Comparison of ENCODE assay signal across 8 cellular contexts in genomic region chr3:127598841-127599570, GRCh38. TPM values are rescaled to one million over a fixed set of nuclear protein-coding genes. Genes with fewer than 3 reads are reported as not detected.
DNase-seq lines count a peak whose midpoint lies in the region; ATAC-seq, FAIRE-seq and TF ChIP-seq lines count a peak whose summit lies in the region.

No MANE protein-coding gene starts in this region.

- peaks cover 11% of the 10 kb centered on the region for H3K4me1 Mint-ChIP-seq in activated T-cell treated with anti-CD3 and anti-CD28 coated beads, Interleukin-2, amount 50 U/mL, for 4 hours (ENCODE audit: low read depth)
- peaks cover 45% of the 10 kb centered on the region for H3K4me1 Mint-ChIP-seq in activated T-helper 1 cell treated with anti-CD3 and anti-CD28 coated beads, Interleukin-12 subunit alpha, Interleukin-12 subunit beta, Interleukin-2, Interleukin-4 antibody, amounts not matched to agents 30 ng/mL and 10 ng/mL and 1 ng/mL, durations not matched to agents 14 hours and 24 hours and 36 hours (ENCODE audit: low read depth)

- H3K9me3 Mint-ChIP-seq in activated T-cell treated with anti-CD3 and anti-CD28 coated beads, Interleukin-2, amount 50 U/mL, for 4 hours: no peaks in the 10 kb centered on the region
- H3K9me3 Mint-ChIP-seq in activated T-helper 1 cell treated with anti-CD3 and anti-CD28 coated beads, Interleukin-12 subunit alpha, Interleukin-12 subunit beta, Interleukin-2, Interleukin-4 antibody, amounts not matched to agents 30 ng/mL and 10 ng/mL and 1 ng/mL, durations not matched to agents 14 hours and 24 hours and 36 hours: no peaks in the 10 kb centered on the region

- no peak for TF ChIP-seq POLR2A in transverse colon (IDR thresholded peaks at IDR 0.05)

- H3K36me3 ChIP-seq in kidney (ENCODE audit: control insufficient read depth in 1 of 2, insufficient read depth in 2 of 2, low read length in 2 of 2): no peaks in the 10 kb centered on the region
- H3K36me3 ChIP-seq in transverse colon: no peaks in the 10 kb centered on the region

- H3K36me3 Mint-ChIP-seq in activated T-cell treated with anti-CD3 and anti-CD28 coated beads, Interleukin-2, amount 50 U/mL, for 4 hours (ENCODE audit: insufficient read depth): peaks cover 17% of the 10 kb centered on the region
- H3K36me3 Mint-ChIP-seq in activated T-helper 1 cell treated with anti-CD3 and anti-CD28 coated beads, Interleukin-12 subunit alpha, Interleukin-12 subunit beta, Interleukin-2, Interleukin-4 antibody, amounts not matched to agents 30 ng/mL and 10 ng/mL and 1 ng/mL, durations not matched to agents 14 hours and 24 hours and 36 hours (ENCODE audit: low read depth): peaks cover 27% of the 10 kb centered on the region

- no peak for TF ChIP-seq EP300 in transverse colon (IDR thresholded peaks at IDR 0.05; ENCODE audit: low read depth)

- H3K9ac ChIP-seq in kidney (ENCODE audit: low read length in 2 of 2): peak overlapping the region in 1 of 2 donors; percentile 58

- DNase-seq in activated T-cell treated with anti-CD3 and anti-CD28 coated beads, Interleukin-2, amount 50 U/mL, for 4 hours: no peak
- DNase-seq in activated T-cell treated with anti-CD3 and anti-CD28 coated beads for 4 hours: no peak
- no peak for DNase-seq in activated T-helper 1 cell treated with anti-CD3 and anti-CD28 coated beads, Interleukin-12 subunit alpha, Interleukin-12 subunit beta, Interleukin-2, Interleukin-4 antibody, amounts not matched to agents 30 ng/mL and 10 ng/mL and 1 ng/mL, durations not matched to agents 14 hours and 24 hours and 36 hours (ENCODE audit: low spot score)
- no peak for DNase-seq in kidney
- DNase-seq in transverse colon: no peak

- H3K4me3 ChIP-seq in kidney (ENCODE audit: low read length in 2 of 2) (peak overlapping the region; percentile 52 to 69), transverse colon (peak overlapping the region in 3 of 4 donors; percentile 46 to 62 (median 58))

- intact Hi-C loops in activated T-helper 1 cell treated with anti-CD3 and anti-CD28 coated beads, Interleukin-12 subunit alpha, Interleukin-12 subunit beta, Interleukin-2, Interleukin-4 antibody, amounts not matched to agents 30 ng/mL and 10 ng/mL and 1 ng/mL, durations not matched to agents 14 hours and 24 hours and 36 hours (cut with micrococcal nuclease): loop anchor here (1.0 to 10.0 kb wide), 9 partner anchors 9 to 1514 kb away; partner anchors contain the start of genes ABTB1, CHCHD6, PODXL2 and SLC41A3
- intact Hi-C loops in kidney (cut with DNase I) (no loop called here), transverse colon (cut with DNase I; ENCODE audit: low total_unique reads) (no loop called here)

- no peaks in the 10 kb centered on the region for H3K27me3 Mint-ChIP-seq in activated T-cell treated with anti-CD3 and anti-CD28 coated beads, Interleukin-2, amount 50 U/mL, for 4 hours (ENCODE audit: low read depth)
- H3K27me3 Mint-ChIP-seq in activated T-helper 1 cell treated with anti-CD3 and anti-CD28 coated beads, Interleukin-12 subunit alpha, Interleukin-12 subunit beta, Interleukin-2, Interleukin-4 antibody, amounts not matched to agents 30 ng/mL and 10 ng/mL and 1 ng/mL, durations not matched to agents 14 hours and 24 hours and 36 hours (ENCODE audit: insufficient read depth): no peaks in the 10 kb centered on the region

- H3K27ac Mint-ChIP-seq in activated T-helper 1 cell treated with anti-CD3 and anti-CD28 coated beads, Interleukin-12 subunit alpha, Interleukin-12 subunit beta, Interleukin-2, Interleukin-4 antibody, amounts not matched to agents 30 ng/mL and 10 ng/mL and 1 ng/mL, durations not matched to agents 14 hours and 24 hours and 36 hours: peak overlapping the region; percentile 99

- in situ Hi-C loops in transverse colon (cut with MboI; ENCODE audit: low pct_ligation_motif_present in 1 of 4, low pct_unique_long_range_greater_than_20kb in 1 of 4, low sequenced_read_pairs in 3 of 4): no loop called here

- TF ChIP-seq CTCF in kidney (IDR thresholded peaks at IDR 0.05; ENCODE audit: borderline replicate concordance, extremely low read depth, insufficient read depth) (no peak), transverse colon (IDR thresholded peaks at IDR 0.05) (no peak)

- no peak for ATAC-seq in activated T-cell treated with anti-CD3 and anti-CD28 coated beads, Interleukin-2, amount 50 U/mL, for 4 hours
- ATAC-seq in GM18502 (IDR thresholded peaks at IDR 0.05; ENCODE audit: poor library complexity, unreplicated experiment) (no peak), HG03045 (IDR thresholded peaks at IDR 0.05; ENCODE audit: unreplicated experiment) (no peak), HG03135 (IDR thresholded peaks at IDR 0.05; ENCODE audit: unreplicated experiment) (no peak)

- peaks cover 2 to 7% of the 10 kb centered on the region in 2 donors for H3K4me1 ChIP-seq in kidney (ENCODE audit: control insufficient read depth in 1 of 2, insufficient read depth in 1 of 2, low read depth in 1 of 2, low read length in 2 of 2)
- peaks cover 4 to 18% (median 8%) of the 10 kb centered on the region in 4 donors for H3K4me1 ChIP-seq in transverse colon

- peak overlapping the region; percentile 89 for H3K4me3 Mint-ChIP-seq in activated T-cell treated with anti-CD3 and anti-CD28 coated beads, Interleukin-2, amount 50 U/mL, for 4 hours
- H3K4me3 Mint-ChIP-seq in activated T-helper 1 cell treated with anti-CD3 and anti-CD28 coated beads, Interleukin-12 subunit alpha, Interleukin-12 subunit beta, Interleukin-2, Interleukin-4 antibody, amounts not matched to agents 30 ng/mL and 10 ng/mL and 1 ng/mL, durations not matched to agents 14 hours and 24 hours and 36 hours: peak overlapping the region; percentile 100

- H3K9me3 ChIP-seq in kidney (ENCODE audit: control insufficient read depth in 1 of 2, low read length in 2 of 2) (no peaks in the 10 kb centered on the region), transverse colon (no peaks in the 10 kb centered on the region)

- 49% methylated on average over 14 of the region's 14 CpGs; no CpG with 5 or more reads in 1 of the 2 donors for WGBS in transverse colon (ENCODE audit: low coverage in 1 of 2), 2 donors

- H3K27me3 ChIP-seq in transverse colon: no peaks in the 10 kb centered on the region

- H3K27ac ChIP-seq in kidney (ENCODE audit: low read depth in 2 of 2, low read length in 2 of 2) (no peak overlapping the region), transverse colon (peak overlapping the region; percentile 64 to 80 (median 72))

- FAIRE-seq in kidney (lab: Jason Lieb, UNC): no peak

RNA-seq across cellular contexts. Expression of gene MCM2, which starts 0.8 kb away (rescaled TPM):
- 100 to 1,000 TPM; 284 to 362 (median 320) TPM for total RNA-seq in activated T-cell treated with anti-CD3 and anti-CD28 coated beads, Interleukin-2, amount 50 U/mL, for 4 hours
- 214 and 229 TPM in 2 replicates for total RNA-seq in activated T-helper 1 cell treated with anti-CD3 and anti-CD28 coated beads, Interleukin-12 subunit alpha, Interleukin-12 subunit beta, Interleukin-2, Interleukin-4 antibody, amounts not matched to agents 30 ng/mL and 10 ng/mL and 1 ng/mL, durations not matched to agents 14 hours and 24 hours and 36 hours
- total RNA-seq in kidney (8.8 TPM), transverse colon (10 to 100 TPM in 1 of 4 donors, 1 to 10 TPM in 2, not detected in 1; 4.3 to 16.7 (median 9.6) TPM)
- 3.3 TPM for polyA plus RNA-seq in kidney (ENCODE audit: insufficient read depth, low read depth, low replicate concordance)

RNA-seq across cellular contexts. Expression of gene TPRA1, which starts 8.5 kb away (rescaled TPM):
- 10 to 100 TPM; 37.8 to 39.2 (median 38.9) TPM for total RNA-seq in activated T-cell treated with anti-CD3 and anti-CD28 coated beads, Interleukin-2, amount 50 U/mL, for 4 hours
- total RNA-seq in activated T-helper 1 cell treated with anti-CD3 and anti-CD28 coated beads, Interleukin-12 subunit alpha, Interleukin-12 subunit beta, Interleukin-2, Interleukin-4 antibody, amounts not matched to agents 30 ng/mL and 10 ng/mL and 1 ng/mL, durations not matched to agents 14 hours and 24 hours and 36 hours: 37.2 and 41.3 TPM in 2 replicates
- total RNA-seq in kidney (36.4 TPM), transverse colon (10 to 100 TPM; 16.1 to 29.8 (median 21.1) TPM)
- 35.4 TPM for polyA plus RNA-seq in kidney (ENCODE audit: insufficient read depth, low read depth, low replicate concordance)

RNA-seq across cellular contexts. Expression of gene PODXL2, which starts 30.0 kb away (rescaled TPM):
- total RNA-seq in activated T-cell treated with anti-CD3 and anti-CD28 coated beads, Interleukin-2, amount 50 U/mL, for 4 hours: 1 to 10 TPM; 3.4 to 5.9 (median 4.3) TPM
- 9.7 and 10.3 TPM in 2 replicates for total RNA-seq in activated T-helper 1 cell treated with anti-CD3 and anti-CD28 coated beads, Interleukin-12 subunit alpha, Interleukin-12 subunit beta, Interleukin-2, Interleukin-4 antibody, amounts not matched to agents 30 ng/mL and 10 ng/mL and 1 ng/mL, durations not matched to agents 14 hours and 24 hours and 36 hours
- 7.4 TPM for total RNA-seq in kidney
- polyA plus RNA-seq in kidney (ENCODE audit: insufficient read depth, low read depth, low replicate concordance): 10.5 TPM
- 10 to 100 TPM in 3 of 4 donors, 1 to 10 TPM in 1; 9.7 to 18.9 (median 15.9) TPM for total RNA-seq in transverse colon

Comparison
In these comparisons a context has a peak if more than half of its experiments do, and no peak if none do; other contexts are left out.
1. H3K27ac ChIP-seq: peak in transverse colon (4 of 4); none in kidney (0 of 2).
2. RNA of gene MCM2, which starts 0.8 kb away (total RNA-seq): 284 to 362 TPM in activated T-cell treated with anti-CD3 and anti-CD28 coated beads, Interleukin-2, amount 50 U/mL, for 4 hours and 214 to 229 TPM in activated T-helper 1 cell treated with anti-CD3 and anti-CD28 coated beads, Interleukin-12 subunit alpha, Interleukin-12 subunit beta, Interleukin-2, Interleukin-4 antibody, amounts not matched to agents 30 ng/mL and 10 ng/mL and 1 ng/mL, durations not matched to agents 14 hours and 24 hours and 36 hours; 4.3 to 16.7 TPM in transverse colon and 8.8 TPM in kidney (single experiment); every median in the first group is over 10 times any median in the second.